ENCODE assay signal across 11 cellular contexts in the genomic region with DNA sequence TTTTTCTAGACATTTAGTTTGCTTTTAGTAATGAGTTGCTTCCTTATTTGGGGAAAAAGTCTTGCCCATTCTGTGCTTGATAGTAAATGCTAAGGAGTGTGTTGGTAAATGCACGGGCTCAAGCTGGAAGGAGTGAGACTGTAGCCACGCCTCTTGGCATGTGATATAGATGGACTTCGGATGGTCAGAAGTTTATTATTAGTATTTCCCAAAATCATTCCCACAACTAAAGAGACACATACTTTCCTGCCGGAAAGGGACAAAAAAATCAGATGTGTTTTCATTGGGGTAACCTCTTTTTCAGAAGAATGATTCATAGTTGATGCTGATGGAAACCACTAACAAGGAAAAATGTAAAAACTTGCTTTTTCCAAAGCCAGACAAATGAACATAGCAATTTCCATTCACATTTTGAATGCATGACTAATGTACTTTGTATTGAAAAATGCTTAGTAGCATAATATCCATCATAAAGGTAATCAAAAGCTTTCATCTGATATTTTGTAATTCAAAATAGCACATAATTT.
DNase-seq lines count a peak whose midpoint lies in the region; ATAC-seq, FAIRE-seq and TF ChIP-seq lines count a peak whose summit lies in the region.
"Had no signal": no experiment of that assay in that cellular context is flagged by ENCODE, and none has a peak within 500 bp of the region (broad histone marks: within the 10 kb centered on the region; RNA-seq: fewer than 3 reads in every experiment).

No MANE protein-coding gene starts in this region.

- no peak overlapping the region for H2AFZ ChIP-seq in keratinocyte (ENCODE audit: control insufficient read depth, low read length)

- no peaks in the 10 kb centered on the region for H3K36me3 ChIP-seq in bronchial epithelial cell (ENCODE audit: control insufficient read depth, insufficient read depth, low read length)
- no peaks in the 10 kb centered on the region for H3K36me3 ChIP-seq in keratinocyte (ENCODE audit: control insufficient read depth in 2 of 2, extremely low read depth in 1 of 2, insufficient read depth in 2 of 2, low read length in 2 of 2)
- H3K36me3 ChIP-seq in thoracic aorta = no peaks in the 10 kb centered on the region

- no peaks in the 10 kb centered on the region for H3K9me3 Mint-ChIP-seq in HFFc6
- no peaks in the 10 kb centered on the region for H3K9me3 Mint-ChIP-seq in stimulated activated naive CD8-positive, alpha-beta T cell treated with anti-CD3 and anti-CD28 coated beads, Interleukin-15, amount 100 ng/mL, for 72 hours
- H3K9me3 Mint-ChIP-seq: dendritic cell treated with granulocyte-macrophage colony-stimulating factor and Interleukin-4, amounts not matched to agents 40 ng/mL and 50 ng/mL, for 4 days had no signal

- H3K9ac ChIP-seq in keratinocyte (ENCODE audit: control insufficient read depth, extremely low read depth, insufficient read depth, low read length) = no peak overlapping the region

- H3K4me1 ChIP-seq in keratinocyte (ENCODE audit: control insufficient read depth, extremely low read depth, insufficient read depth, low read length) (peaks cover 24% of the 10 kb centered on the region), thoracic aorta (ENCODE audit: control insufficient read depth in 1 of 2, low read depth in 2 of 2) (peaks cover 38 to 68% of the 10 kb centered on the region in 2 donors)

- dilution Hi-C loops in keratinocyte (cut with MboI; ENCODE audit: extremely low pct_ligation_motif_present, low sequenced_read_pairs) = no loop called here

- no peaks in the 10 kb centered on the region for H4K20me1 ChIP-seq in keratinocyte (ENCODE audit: control insufficient read depth, extremely low read depth, insufficient read depth, low read length)

- H3K9me1 ChIP-seq in keratinocyte (ENCODE audit: control insufficient read depth, extremely low read depth, insufficient read depth, low read length) = no peaks in the 10 kb centered on the region

- peak; percentile 77 for ATAC-seq in thoracic aorta (ENCODE audit: insufficient number of reproducible peaks, low FRiP score, low read depth)
- no peak for ATAC-seq in stimulated activated naive CD8-positive, alpha-beta T cell treated with anti-CD3 and anti-CD28 coated beads, Interleukin-15, amount 100 ng/mL, for 72 hours

- TF ChIP-seq CTCF in HFFc6 (IDR thresholded peaks at IDR 0.05) (no peak), bronchial epithelial cell (IDR thresholded peaks at IDR 0.05; ENCODE audit: insufficient read depth, low read length, severe bottlenecking) (no peak), keratinocyte (optimal IDR thresholded peaks at IDR 0.05 in 1 of 3, IDR thresholded peaks at IDR 0.05 in 1 of 3, conservative IDR thresholded peaks at IDR 0.05 in 1 of 3; ENCODE audit: extremely low read depth in 1 of 3, insufficient read depth in 2 of 3, low read length in 3 of 3) (no peak), thoracic aorta (IDR thresholded peaks at IDR 0.05) (no peak)

- DNase-seq in HFFc6 (peak; percentile 93), bronchial epithelial cell (ENCODE audit: low read depth) (peak; percentile 55), keratinocyte (ENCODE audit: low read depth, low spot score) (no peak), thoracic aorta (ENCODE audit: low spot score) (peak; percentile 68), SKM-1 (lab: John Stamatoyannopoulos, UW; ENCODE audit: unreplicated experiment) (no peak), COLO668 (lab: John Stamatoyannopoulos, UW; ENCODE audit: unreplicated experiment) (no peak)
- no peak for DNase-seq in activated CD4-positive, alpha-beta T cell treated with anti-CD3 and anti-CD28 coated beads for 4 hours
- DNase-seq in stimulated activated naive CD8-positive, alpha-beta T cell treated with anti-CD3 and anti-CD28 coated beads, Interleukin-15, amount 100 ng/mL, for 72 hours = no peak
- DNase-seq: NCI-H187 treated with DMSO at 0.1 percent for 48 hours; stimulated activated CD4-positive, alpha-beta T cell treated with anti-CD3 and anti-CD28 coated beads, Interleukin-4, amount 100 ng/mL, for 24 hours had no signal

- H3K4me3 Mint-ChIP-seq in HFFc6 = peak overlapping the region; percentile 86
- no peak overlapping the region for H3K4me3 Mint-ChIP-seq in stimulated activated naive CD8-positive, alpha-beta T cell treated with anti-CD3 and anti-CD28 coated beads, Interleukin-15, amount 100 ng/mL, for 72 hours
- H3K4me3 Mint-ChIP-seq: dendritic cell treated with granulocyte-macrophage colony-stimulating factor and Interleukin-4, amounts not matched to agents 40 ng/mL and 50 ng/mL, for 4 days had no signal

- H3K36me3 Mint-ChIP-seq in HFFc6 (ENCODE audit: low read depth) = 0 out of 2 replicates have a peak, but pooled peaks cover under 1% of the 10 kb centered on the region

- no peaks in the 10 kb centered on the region; the same call in 1 of the 2 replicates for H3K27me3 Mint-ChIP-seq in HFFc6 (ENCODE audit: insufficient read depth)
- peaks cover 25% of the 10 kb centered on the region for H3K27me3 Mint-ChIP-seq in stimulated activated naive CD8-positive, alpha-beta T cell treated with anti-CD3 and anti-CD28 coated beads, Interleukin-15, amount 100 ng/mL, for 72 hours
- H3K27me3 Mint-ChIP-seq: dendritic cell treated with granulocyte-macrophage colony-stimulating factor and Interleukin-4, amounts not matched to agents 40 ng/mL and 50 ng/mL, for 4 days had no signal

- FAIRE-seq in bronchial epithelial cell (lab: Jason Lieb, UNC) = no peak
- peak; percentile 76 for FAIRE-seq in keratinocyte (lab: Jason Lieb, UNC)

- H3K4me3 ChIP-seq in bronchial epithelial cell (ENCODE audit: low read depth, low read length) (no peak overlapping the region), keratinocyte (ENCODE audit: control insufficient read depth in 2 of 3, extremely low read depth in 1 of 3, insufficient read depth in 2 of 3, low read depth in 1 of 3, low read length in 3 of 3) (no peak overlapping the region), thoracic aorta (peak overlapping the region; percentile 44)

- peaks cover 65% of the 10 kb centered on the region for H3K4me1 Mint-ChIP-seq in HFFc6 (ENCODE audit: low read depth)
- H3K4me1 Mint-ChIP-seq in stimulated activated naive CD8-positive, alpha-beta T cell treated with anti-CD3 and anti-CD28 coated beads, Interleukin-15, amount 100 ng/mL, for 72 hours = no peaks in the 10 kb centered on the region

- H3K9me3 ChIP-seq in keratinocyte (ENCODE audit: control insufficient read depth, low read depth, low read length) = no peaks in the 10 kb centered on the region
- H3K9me3 ChIP-seq in thoracic aorta = no peaks in the 10 kb centered on the region

- no peaks in the 10 kb centered on the region for H3K27me3 ChIP-seq in bronchial epithelial cell (ENCODE audit: control insufficient read depth, insufficient read depth, low read length)
- no peaks in the 10 kb centered on the region for H3K27me3 ChIP-seq in keratinocyte (ENCODE audit: control insufficient read depth, extremely low read depth, insufficient read depth, low read length)
- H3K27me3 ChIP-seq in thoracic aorta (replicated peaks; ENCODE audit: insufficient read depth) = no peaks in the 10 kb centered on the region

- peak overlapping the region; percentile 23 for H3K27ac ChIP-seq in keratinocyte (ENCODE audit: control insufficient read depth, insufficient read depth, low read length)
- H3K27ac ChIP-seq in thoracic aorta = peak overlapping the region; percentile 90 to 94

- no peaks in the 10 kb centered on the region for H3K79me2 ChIP-seq in keratinocyte (ENCODE audit: control insufficient read depth, insufficient read depth, low read length)

- H3K27ac Mint-ChIP-seq in HFFc6 = peak overlapping the region; percentile 95
- H3K27ac Mint-ChIP-seq in stimulated activated naive CD8-positive, alpha-beta T cell treated with anti-CD3 and anti-CD28 coated beads, Interleukin-15, amount 100 ng/mL, for 72 hours = no peak overlapping the region
- H3K27ac Mint-ChIP-seq: dendritic cell treated with granulocyte-macrophage colony-stimulating factor and Interleukin-4, amounts not matched to agents 40 ng/mL and 50 ng/mL, for 4 days had no signal

- peak overlapping the region; percentile 46 for H3K4me2 ChIP-seq in keratinocyte (ENCODE audit: control insufficient read depth, extremely low read depth, insufficient read depth, low read depth, low read length)

Comparison
In these comparisons a context has a peak if more than half of its experiments do, and no peak if none do; other contexts are left out.
1. DNase-seq: peak in HFFc6 (single experiment), bronchial epithelial cell (single experiment) and thoracic aorta (single experiment); none in keratinocyte (single experiment), SKM-1 (single experiment), COLO668 (single experiment), activated CD4-positive, alpha-beta T cell treated with anti-CD3 and anti-CD28 coated beads for 4 hours (0 of 2) and stimulated activated naive CD8-positive, alpha-beta T cell treated with anti-CD3 and anti-CD28 coated beads, Interleukin-15, amount 100 ng/mL, for 72 hours (0 of 2).